9 cellular contexts compared by ENCODE assay signal in the genomic region with DNA sequence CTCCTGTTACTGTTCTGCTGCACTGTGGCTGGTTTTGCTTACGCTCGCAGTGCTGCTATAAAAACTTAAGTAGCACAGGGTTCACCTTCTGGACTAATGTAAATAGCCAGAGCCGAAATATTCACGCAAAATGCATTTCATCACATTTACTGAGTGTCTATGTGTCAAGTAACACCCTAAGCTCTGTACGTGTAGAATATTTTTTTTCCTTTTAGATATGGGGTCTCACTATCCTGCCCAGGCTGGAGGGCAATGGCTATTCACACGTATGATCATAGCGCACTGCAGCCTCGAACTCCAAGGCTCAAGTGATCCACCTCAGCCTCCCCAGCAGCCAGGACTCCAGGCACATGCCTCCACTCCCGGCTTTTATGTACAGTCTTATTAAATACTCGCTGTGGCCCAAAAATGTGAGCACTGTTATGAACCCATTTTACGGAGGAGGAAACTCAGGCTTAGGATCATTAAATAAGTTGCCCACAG.
DNase-seq lines count a peak whose midpoint lies in the region; ATAC-seq and TF ChIP-seq lines count a peak whose summit lies in the region.
"Had no signal": no experiment of that assay in that cellular context is flagged by ENCODE, and none has a peak within 500 bp of the region (broad histone marks: within the 10 kb centered on the region; RNA-seq: fewer than 3 reads in every experiment).

No MANE protein-coding gene starts in this region.

- no peaks in the 10 kb centered on the region for H3K27me3 ChIP-seq in ACC112 (ENCODE audit: insufficient read depth, low read length)
- no peaks in the 10 kb centered on the region for H3K27me3 ChIP-seq in H9 (ENCODE audit: insufficient read depth, low read length)
- H3K27me3 ChIP-seq in mammary epithelial cell (ENCODE audit: insufficient read depth, low read length) = no peaks in the 10 kb centered on the region

- no peaks in the 10 kb centered on the region; a peak in 1 of 5 replicates for H3K9me3 Mint-ChIP-seq in H9
- H3K9me3 Mint-ChIP-seq in naive thymus-derived CD8-positive, alpha-beta T cell = peaks cover 0 to 3% (median 0%) of the 10 kb centered on the region in 9 donors

- H2BK20ac ChIP-seq in H9 (ENCODE audit: low read depth, low read length, poor library complexity, severe bottlenecking) = no peak overlapping the region

- no peaks in the 10 kb centered on the region for H4K20me1 ChIP-seq in H9 (ENCODE audit: control insufficient read depth, insufficient read depth, insufficient read length)
- H4K20me1 ChIP-seq in mammary epithelial cell (ENCODE audit: insufficient read depth, low read length) = no peaks in the 10 kb centered on the region

- H3K36me3 ChIP-seq in ACC112 (ENCODE audit: insufficient read depth, low read length) = no peaks in the 10 kb centered on the region
- H3K36me3 ChIP-seq in mammary epithelial cell (ENCODE audit: insufficient read depth, low read length) = peaks cover 2% of the 10 kb centered on the region

- no peak overlapping the region for H4K8ac ChIP-seq in H9 (replicated peaks; ENCODE audit: insufficient read length, low read depth, low read length)

- H4K91ac ChIP-seq in H9 (ENCODE audit: insufficient read length, low read depth, low read length) = no peak overlapping the region

- in situ Hi-C loops in mammary epithelial cell (cut with MboI; ENCODE audit: low sequenced_read_pairs in 2 of 2) = no loop called here

- POLR2A ChIA-PET in naive thymus-derived CD8-positive, alpha-beta T cell (lab: Charles Lee) = interaction anchor here (1.3 kb wide), 1 partner anchor 15 kb away, joined by 3 read pairs; no protein-coding TSS in a partner anchor

- peak overlapping the region; percentile 64 to 73; a peak in 4 of 5 replicates for H3K4me3 Mint-ChIP-seq in H9
- peak overlapping the region; percentile 80 to 93 (median 90) for H3K4me3 Mint-ChIP-seq in naive thymus-derived CD8-positive, alpha-beta T cell

- H2BK120ac ChIP-seq in H9 (ENCODE audit: low read depth, low read length, poor library complexity, severe bottlenecking) = no peak overlapping the region

- no peak overlapping the region for H3K23ac ChIP-seq in H9 (ENCODE audit: insufficient read length, low read depth, low read length)

- peaks cover 0 to 6% (median 4%) of the 10 kb centered on the region in 3 experiments; a peak in 6 of 7 replicates for H3K36me3 Mint-ChIP-seq in H9 (ENCODE audit: insufficient read depth in 1 of 3, low read depth in 3 of 3)
- peaks cover 0 to 9% (median 4%) of the 10 kb centered on the region in 3 donors for H3K36me3 Mint-ChIP-seq in naive thymus-derived CD8-positive, alpha-beta T cell

- no CpG with 5 or more reads among the region's 11 CpGs for whole genome bisulfite sequencing in H9 (ENCODE audit: extremely low coverage, insufficient read length, low lambda C conversion rate)
- 52% methylated on average over 11 of the region's 11 CpGs for WGBS in mammary epithelial cell (ENCODE audit: low coverage, missing lambda C conversion rate)

- no peak overlapping the region for H4K5ac ChIP-seq in H9 (ENCODE audit: insufficient read length, low read depth, low read length)

- H3K9ac ChIP-seq in H9 (ENCODE audit: extremely low read depth, insufficient read length, low read length) (no peak overlapping the region), mammary epithelial cell (ENCODE audit: insufficient read depth, low read length) (no peak overlapping the region)

- no peaks in the 10 kb centered on the region for H3K9me3 ChIP-seq in H9 (ENCODE audit: control insufficient read depth, low read depth, low read length)
- H3K9me3 ChIP-seq in mammary epithelial cell (replicated peaks; ENCODE audit: insufficient read depth, low read length) = no peaks in the 10 kb centered on the region

- H3K4me1 Mint-ChIP-seq in H9 = peaks cover 9 to 11% of the 10 kb centered on the region in 2 experiments
- peaks cover 10 to 14% (median 12%) of the 10 kb centered on the region in 4 donors for H3K4me1 Mint-ChIP-seq in naive thymus-derived CD8-positive, alpha-beta T cell

- H2BK15ac ChIP-seq in H9 (ENCODE audit: low read depth, low read length) = no peak overlapping the region

- H3K79me2 ChIP-seq in ACC112 (ENCODE audit: control insufficient read depth, insufficient read depth, low read length, unreplicated experiment) = no peaks in the 10 kb centered on the region
- no peaks in the 10 kb centered on the region for H3K79me2 ChIP-seq in H9 (ENCODE audit: insufficient read depth, low read length)
- H3K79me2 ChIP-seq in mammary epithelial cell (ENCODE audit: insufficient read depth, low read length) = no peaks in the 10 kb centered on the region

- dilution Hi-C loops in mammary epithelial cell (cut with HindIII; ENCODE audit: low sequenced_read_pairs) = no loop called here

- H3K4me1 ChIP-seq in ACC112 (ENCODE audit: control insufficient read depth, insufficient read depth, low read length, unreplicated experiment) (peaks cover 10% of the 10 kb centered on the region), H9 (ENCODE audit: insufficient read depth, low read length) (no peaks in the 10 kb centered on the region), mammary epithelial cell (ENCODE audit: insufficient read depth, low read length) (peaks cover 13% of the 10 kb centered on the region)

- no peak overlapping the region for H3K14ac ChIP-seq in H9 (ENCODE audit: insufficient read depth, low read length)

- no peak overlapping the region for H3T11ph ChIP-seq in H9 (ENCODE audit: low read length)

- DNase-seq in H9 (no peak), mammary epithelial cell (no peak), AG08395 (ENCODE audit: low spot score) (no peak), DMS 273 (lab: John Stamatoyannopoulos, UW; ENCODE audit: unreplicated experiment) (no peak)
- no peak for DNase-seq in naive thymus-derived CD8-positive, alpha-beta T cell
- no peak for DNase-seq in activated CD8-positive, alpha-beta memory T cell treated with anti-CD3 and anti-CD28 coated beads, Interleukin-2, amount 50 U/mL, for 48 hours
- DNase-seq: NCI-H2081 had no signal

- peaks cover 9% of the 10 kb centered on the region for H3K23me2 ChIP-seq in H9 (ENCODE audit: insufficient read length, low read depth, low read length, poor library complexity, severe bottlenecking)

- no peak overlapping the region for H2BK12ac ChIP-seq in H9 (ENCODE audit: insufficient read length, low read depth, low read length)

- no peak overlapping the region for H2AK5ac ChIP-seq in H9 (ENCODE audit: insufficient read length, low read length)

- CTCF ChIA-PET in mammary epithelial cell (lab: Charles Lee; ENCODE audit: low non-redundant PET) = no interaction called here

- H2AFZ ChIP-seq in ACC112 (ENCODE audit: low read length, unreplicated experiment) (no peak overlapping the region), H9 (ENCODE audit: low read length) (no peak overlapping the region), mammary epithelial cell (ENCODE audit: low read depth, low read length) (peak overlapping the region; percentile 29)

- H3K27ac ChIP-seq in ACC112 (ENCODE audit: low read depth, low read length) (no peak overlapping the region), H9 (ENCODE audit: insufficient read length, low read depth, low read length) (no peak overlapping the region), mammary epithelial cell (ENCODE audit: insufficient read depth, low read depth, low read length) (no peak overlapping the region)

- intact Hi-C loops in mammary epithelial cell (cut with micrococcal nuclease) = no loop called here

- no TSS peak for BruUV-seq in mammary epithelial cell (replicated peaks; lab: Mats Ljungman, UMichigan)

- H3K4me3 ChIP-seq in ACC112 (ENCODE audit: low read depth, low read length) (peak overlapping the region; percentile 61), mammary epithelial cell (replicated peaks in 1 of 3; ENCODE audit: insufficient read depth in 1 of 3, low read depth in 2 of 3, low read length in 3 of 3) (no peak overlapping the region)

- no peaks in the 10 kb centered on the region for H3K79me1 ChIP-seq in H9 (ENCODE audit: insufficient read depth, low read depth, low read length, poor library complexity, severe bottlenecking)

- H3K27me3 Mint-ChIP-seq in H9 (ENCODE audit: low read depth) = peaks cover 48% of the 10 kb centered on the region
- H3K27me3 Mint-ChIP-seq in naive thymus-derived CD8-positive, alpha-beta T cell = peaks cover 5 to 27% (median 17%) of the 10 kb centered on the region in 5 donors

- no peak for ATAC-seq in naive thymus-derived CD8-positive, alpha-beta T cell
- ATAC-seq in HG03432 (IDR thresholded peaks at IDR 0.05; ENCODE audit: unreplicated experiment) = no peak

- no peak overlapping the region for H3K27ac Mint-ChIP-seq in H9
- H3K27ac Mint-ChIP-seq in naive thymus-derived CD8-positive, alpha-beta T cell = peak overlapping the region in 3 of 10 donors; percentile 72 to 89 (median 74)

- H3K56ac ChIP-seq in H9 (ENCODE audit: insufficient read length, low read depth, low read length) = no peak overlapping the region

- no peak overlapping the region for H3K4ac ChIP-seq in H9 (ENCODE audit: low read depth, low read length)

- no peak overlapping the region for H3K18ac ChIP-seq in H9 (ENCODE audit: insufficient read length, low read depth, low read length)

- H3K4me2 ChIP-seq in H9 (ENCODE audit: insufficient read depth, insufficient read length, low read length) (peak overlapping the region; percentile 34), mammary epithelial cell (ENCODE audit: insufficient read depth, low read depth, low read length) (peak overlapping the region; percentile 86)

- TF ChIP-seq CTCF in H9 (conservative IDR thresholded peaks at IDR 0.05) (no peak), mammary epithelial cell (conservative IDR thresholded peaks at IDR 0.05 in 1 of 2, IDR thresholded peaks at IDR 0.05 in 1 of 2; ENCODE audit: extremely low read depth in 1 of 2, insufficient read depth in 1 of 2, low read depth in 1 of 2, low read length in 2 of 2) (no peak)

- no peak overlapping the region for H2BK5ac ChIP-seq in H9 (ENCODE audit: insufficient read length, low read length)
